9 cellular contexts compared by ENCODE assay signal in the genomic region with DNA sequence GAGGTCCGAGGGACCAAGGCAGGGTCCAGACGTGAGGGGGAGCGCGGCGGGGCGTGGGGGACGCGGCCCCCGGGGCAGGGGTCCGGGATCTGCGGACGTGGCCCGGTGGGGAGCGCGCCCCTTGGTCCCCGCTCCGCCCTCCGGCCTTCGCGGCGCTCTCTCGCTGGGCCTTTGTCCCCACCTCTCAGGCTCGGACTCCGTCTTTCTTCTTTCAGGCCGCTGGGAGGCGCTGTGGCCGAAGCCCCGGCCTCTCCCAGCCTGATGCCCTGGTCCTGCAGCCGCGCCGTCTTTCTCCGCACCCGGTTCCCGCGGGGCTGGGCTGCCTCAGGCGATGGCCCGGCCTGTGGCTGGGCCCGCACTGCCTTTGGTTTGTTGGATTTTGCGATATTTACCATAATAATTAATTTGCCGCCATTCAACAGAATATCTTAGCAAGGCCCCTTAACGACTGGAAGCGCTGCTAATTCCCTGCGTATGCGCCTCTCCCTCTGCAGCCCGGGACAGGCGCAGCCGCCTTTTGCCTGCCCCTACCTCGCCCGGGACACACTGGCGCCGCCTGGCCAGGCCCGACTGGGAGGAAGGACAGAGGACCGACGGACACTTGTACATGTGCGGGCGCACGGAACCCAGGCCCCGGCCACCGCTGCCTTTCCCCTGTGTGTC. TPM values are rescaled to one million over a fixed set of nuclear protein-coding genes. Genes with fewer than 3 reads are reported as not detected.
A peak's percentile ranks its signal among the peaks of the same experiment; 100 is the strongest.
DNase-seq lines count a peak whose midpoint lies in the region; ATAC-seq lines count a peak whose summit lies in the region.
"Had no signal": no experiment of that assay in that cellular context is flagged by ENCODE, and none has a peak within 500 bp of the region (broad histone marks: within the 10 kb centered on the region; RNA-seq: fewer than 3 reads in every experiment).

No MANE protein-coding gene starts in this region.

- CTCF ChIA-PET in naive thymus-derived CD4-positive, alpha-beta T cell (lab: Charles Lee) = no interaction called here

- H3K36me3 Mint-ChIP-seq in naive thymus-derived CD4-positive, alpha-beta T cell = no peaks in the 10 kb centered on the region

- H3K4me3 ChIP-seq in naive thymus-derived CD4-positive, alpha-beta T cell (ENCODE audit: low read length) = no peak overlapping the region

- peaks cover 78 to 90% (median 81%) of the 10 kb centered on the region in 5 donors for H3K27me3 Mint-ChIP-seq in naive thymus-derived CD4-positive, alpha-beta T cell

- DNase-seq in Right ventricle myocardium inferior (ENCODE audit: missing footprints) (peak; percentile 65), cardiac septum (ENCODE audit: low spot score) (no peak), HK-2 (ENCODE audit: unreplicated experiment) (peak; percentile 60), SW480 (ENCODE audit: low spot score) (peak; percentile 67)
- DNase-seq in naive thymus-derived CD4-positive, alpha-beta T cell = peak in 1 of 9 donors; percentile 55

- peaks cover 13 to 42% (median 26%) of the 10 kb centered on the region in 7 donors for H3K4me1 Mint-ChIP-seq in naive thymus-derived CD4-positive, alpha-beta T cell

- H3K4me3 Mint-ChIP-seq in naive thymus-derived CD4-positive, alpha-beta T cell = peak overlapping the region in 9 of 10 donors; percentile 16 to 72 (median 42)

- peaks cover 0 to 10% of the 10 kb centered on the region in 2 donors for H3K4me1 ChIP-seq in naive thymus-derived CD4-positive, alpha-beta T cell (ENCODE audit: control insufficient read depth in 2 of 2, insufficient read depth in 2 of 2, low read length in 2 of 2)

- POLR2A ChIA-PET in naive thymus-derived CD4-positive, alpha-beta T cell (lab: Charles Lee) = no interaction called here

- intact Hi-C loops in Right ventricle myocardium inferior (cut with DNase I) = loop anchor here (10.0 kb wide), 3 partner anchors 387 to 907 kb away; no protein-coding TSS in a partner anchor
- intact Hi-C loops in cardiac septum (cut with DNase I) = loop anchor here (5.0 to 10.0 kb wide), 2 partner anchors 387 to 910 kb away; no protein-coding TSS in a partner anchor
- intact Hi-C loops in naive thymus-derived CD4-positive, alpha-beta T cell (cut with micrococcal nuclease) = no loop called here

- H3K27me3 ChIP-seq in naive thymus-derived CD4-positive, alpha-beta T cell (ENCODE audit: control insufficient read depth in 2 of 2, insufficient read depth in 2 of 2, low read length in 2 of 2) = no peaks in the 10 kb centered on the region

- peaks cover 0 to 2% (median 0%) of the 10 kb centered on the region in 11 donors for H3K9me3 Mint-ChIP-seq in naive thymus-derived CD4-positive, alpha-beta T cell

- no peaks in the 10 kb centered on the region for H3K9me3 ChIP-seq in naive thymus-derived CD4-positive, alpha-beta T cell (ENCODE audit: control insufficient read depth in 2 of 3, low read length in 3 of 3)

- peak; percentile 43 for ATAC-seq in Right ventricle myocardium inferior
- ATAC-seq in esophagus mucosa = peak; percentile 35
- ATAC-seq in naive thymus-derived CD4-positive, alpha-beta T cell = no peak
- ATAC-seq in HG03520 (IDR thresholded peaks at IDR 0.05; ENCODE audit: unreplicated experiment) = no peak
- ATAC-seq in HG03571 (IDR thresholded peaks at IDR 0.05; ENCODE audit: unreplicated experiment) = no peak

- H3K36me3 ChIP-seq in naive thymus-derived CD4-positive, alpha-beta T cell (ENCODE audit: control insufficient read depth in 2 of 3, insufficient read depth in 3 of 3, low read length in 3 of 3) = no peaks in the 10 kb centered on the region

- no peak overlapping the region for H3K27ac ChIP-seq in naive thymus-derived CD4-positive, alpha-beta T cell (ENCODE audit: low read depth, low read length)

- no peak overlapping the region for H3K27ac Mint-ChIP-seq in naive thymus-derived CD4-positive, alpha-beta T cell

RNA-seq across cellular contexts. Expression of a gene that starts 10.8 kb away (rescaled TPM):
- total RNA-seq in Right ventricle myocardium inferior = not detected
- total RNA-seq in cardiac septum = not detected
- not detected for total RNA-seq in esophagus mucosa
- not detected for total RNA-seq in naive thymus-derived CD4-positive, alpha-beta T cell
- not detected for polyA plus RNA-seq in naive thymus-derived CD4-positive, alpha-beta T cell
- total RNA-seq: glomerular endothelial cell had no signal

RNA-seq across cellular contexts. Expression of a gene that starts 57.0 kb away (rescaled TPM):
- total RNA-seq in Right ventricle myocardium inferior (0.65 TPM), cardiac septum (0.89 TPM), esophagus mucosa (0.12 TPM)
- total RNA-seq in naive thymus-derived CD4-positive, alpha-beta T cell = not detected
- not detected for polyA plus RNA-seq in naive thymus-derived CD4-positive, alpha-beta T cell

Comparison
In these comparisons a context has a peak if more than half of its experiments do, and no peak if none do; other contexts are left out.
1. ATAC-seq: peak in Right ventricle myocardium inferior (single experiment) and esophagus mucosa (single experiment); none in naive thymus-derived CD4-positive, alpha-beta T cell (single experiment), HG03520 (single experiment) and HG03571 (single experiment).
2. intact Hi-C loops: an anchor here in Right ventricle myocardium inferior (10.0 kb wide) and cardiac septum (5.0 to 10.0 kb wide); none called in naive thymus-derived CD4-positive, alpha-beta T cell.